1 cellular context compared by ENCODE assay signal in genomic region chr10:74040200-74041126, GRCh38.
TF ChIP-seq lines count a peak whose summit lies in the region.

No MANE protein-coding gene starts in this region.

TF ChIP-seq in GM23338, 12 proteins besides CTCF, POLR2A, EP300 and RAD21 (continued from another document):
- no peak for TF ChIP-seq ZNF462 (CRISPR knock-in tag; IDR thresholded peaks at IDR 0.05)
- TF ChIP-seq EZH2phosphoT487 (IDR thresholded peaks at IDR 0.05; ENCODE audit: unreplicated experiment): no peak
- TF ChIP-seq, protein P1, sequence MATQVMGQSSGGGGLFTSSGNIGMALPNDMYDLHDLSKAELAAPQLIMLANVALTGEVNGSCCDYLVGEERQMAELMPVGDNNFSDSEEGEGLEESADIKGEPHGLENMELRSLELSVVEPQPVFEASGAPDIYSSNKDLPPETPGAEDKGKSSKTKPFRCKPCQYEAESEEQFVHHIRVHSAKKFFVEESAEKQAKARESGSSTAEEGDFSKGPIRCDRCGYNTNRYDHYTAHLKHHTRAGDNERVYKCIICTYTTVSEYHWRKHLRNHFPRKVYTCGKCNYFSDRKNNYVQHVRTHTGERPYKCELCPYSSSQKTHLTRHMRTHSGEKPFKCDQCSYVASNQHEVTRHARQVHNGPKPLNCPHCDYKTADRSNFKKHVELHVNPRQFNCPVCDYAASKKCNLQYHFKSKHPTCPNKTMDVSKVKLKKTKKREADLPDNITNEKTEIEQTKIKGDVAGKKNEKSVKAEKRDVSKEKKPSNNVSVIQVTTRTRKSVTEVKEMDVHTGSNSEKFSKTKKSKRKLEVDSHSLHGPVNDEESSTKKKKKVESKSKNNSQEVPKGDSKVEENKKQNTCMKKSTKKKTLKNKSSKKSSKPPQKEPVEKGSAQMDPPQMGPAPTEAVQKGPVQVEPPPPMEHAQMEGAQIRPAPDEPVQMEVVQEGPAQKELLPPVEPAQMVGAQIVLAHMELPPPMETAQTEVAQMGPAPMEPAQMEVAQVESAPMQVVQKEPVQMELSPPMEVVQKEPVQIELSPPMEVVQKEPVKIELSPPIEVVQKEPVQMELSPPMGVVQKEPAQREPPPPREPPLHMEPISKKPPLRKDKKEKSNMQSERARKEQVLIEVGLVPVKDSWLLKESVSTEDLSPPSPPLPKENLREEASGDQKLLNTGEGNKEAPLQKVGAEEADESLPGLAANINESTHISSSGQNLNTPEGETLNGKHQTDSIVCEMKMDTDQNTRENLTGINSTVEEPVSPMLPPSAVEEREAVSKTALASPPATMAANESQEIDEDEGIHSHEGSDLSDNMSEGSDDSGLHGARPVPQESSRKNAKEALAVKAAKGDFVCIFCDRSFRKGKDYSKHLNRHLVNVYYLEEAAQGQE (IDR thresholded peaks at IDR 0.05; ENCODE audit: unreplicated experiment): no peak
- TF ChIP-seq STAT1 (IDR thresholded peaks at IDR 0.05; ENCODE audit: unreplicated experiment): no peak
- TF ChIP-seq EZH2 (IDR thresholded peaks at IDR 0.05; ENCODE audit: low read depth, unreplicated experiment): no peak
- TF ChIP-seq ZNF331 (CRISPR knock-in tag; IDR thresholded peaks at IDR 0.05; ENCODE audit: low read depth): no peak
- no peak for TF ChIP-seq ZNF114 (CRISPR knock-in tag; IDR thresholded peaks at IDR 0.05)
- no peak for TF ChIP-seq CREB1 (CRISPR knock-in tag; IDR thresholded peaks at IDR 0.05; ENCODE audit: low read depth)
- TF ChIP-seq, protein P2, sequence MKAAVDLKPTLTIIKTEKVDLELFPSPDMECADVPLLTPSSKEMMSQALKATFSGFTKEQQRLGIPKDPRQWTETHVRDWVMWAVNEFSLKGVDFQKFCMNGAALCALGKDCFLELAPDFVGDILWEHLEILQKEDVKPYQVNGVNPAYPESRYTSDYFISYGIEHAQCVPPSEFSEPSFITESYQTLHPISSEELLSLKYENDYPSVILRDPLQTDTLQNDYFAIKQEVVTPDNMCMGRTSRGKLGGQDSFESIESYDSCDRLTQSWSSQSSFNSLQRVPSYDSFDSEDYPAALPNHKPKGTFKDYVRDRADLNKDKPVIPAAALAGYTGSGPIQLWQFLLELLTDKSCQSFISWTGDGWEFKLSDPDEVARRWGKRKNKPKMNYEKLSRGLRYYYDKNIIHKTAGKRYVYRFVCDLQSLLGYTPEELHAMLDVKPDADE (IDR thresholded peaks at IDR 0.05): no peak
